In genomic region chr20:44885392-44886275, GRCh38 we compare ENCODE assay signal across 1 cellular context.
TF ChIP-seq lines count a peak whose summit lies in the region.

Gene YWHAB (plus strand): TSS chr20:44885705. CDS start chr20:44901534, 15,829 bp downstream.

TF ChIP-seq in HepG2, 621 proteins besides CTCF, POLR2A, EP300 and RAD21 (continued from another document and continues in another):
- TF ChIP-seq, protein P1, sequence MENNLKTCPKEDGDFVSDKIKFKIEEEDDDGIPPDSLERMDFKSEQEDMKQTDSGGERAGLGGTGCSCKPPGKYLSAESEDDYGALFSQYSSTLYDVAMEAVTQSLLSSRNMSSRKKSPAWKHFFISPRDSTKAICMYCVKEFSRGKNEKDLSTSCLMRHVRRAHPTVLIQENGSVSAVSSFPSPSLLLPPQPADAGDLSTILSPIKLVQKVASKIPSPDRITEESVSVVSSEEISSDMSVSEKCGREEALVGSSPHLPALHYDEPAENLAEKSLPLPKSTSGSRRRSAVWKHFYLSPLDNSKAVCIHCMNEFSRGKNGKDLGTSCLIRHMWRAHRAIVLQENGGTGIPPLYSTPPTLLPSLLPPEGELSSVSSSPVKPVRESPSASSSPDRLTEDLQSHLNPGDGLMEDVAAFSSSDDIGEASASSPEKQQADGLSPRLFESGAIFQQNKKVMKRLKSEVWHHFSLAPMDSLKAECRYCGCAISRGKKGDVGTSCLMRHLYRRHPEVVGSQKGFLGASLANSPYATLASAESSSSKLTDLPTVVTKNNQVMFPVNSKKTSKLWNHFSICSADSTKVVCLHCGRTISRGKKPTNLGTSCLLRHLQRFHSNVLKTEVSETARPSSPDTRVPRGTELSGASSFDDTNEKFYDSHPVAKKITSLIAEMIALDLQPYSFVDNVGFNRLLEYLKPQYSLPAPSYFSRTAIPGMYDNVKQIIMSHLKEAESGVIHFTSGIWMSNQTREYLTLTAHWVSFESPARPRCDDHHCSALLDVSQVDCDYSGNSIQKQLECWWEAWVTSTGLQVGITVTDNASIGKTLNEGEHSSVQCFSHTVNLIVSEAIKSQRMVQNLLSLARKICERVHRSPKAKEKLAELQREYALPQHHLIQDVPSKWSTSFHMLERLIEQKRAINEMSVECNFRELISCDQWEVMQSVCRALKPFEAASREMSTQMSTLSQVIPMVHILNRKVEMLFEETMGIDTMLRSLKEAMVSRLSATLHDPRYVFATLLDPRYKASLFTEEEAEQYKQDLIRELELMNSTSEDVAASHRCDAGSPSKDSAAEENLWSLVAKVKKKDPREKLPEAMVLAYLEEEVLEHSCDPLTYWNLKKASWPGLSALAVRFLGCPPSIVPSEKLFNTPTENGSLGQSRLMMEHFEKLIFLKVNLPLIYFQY (CRISPR knock-in tag; IDR thresholded peaks at IDR 0.05; ENCODE audit: borderline replicate concordance), result no peak
- TF ChIP-seq, protein P2, sequence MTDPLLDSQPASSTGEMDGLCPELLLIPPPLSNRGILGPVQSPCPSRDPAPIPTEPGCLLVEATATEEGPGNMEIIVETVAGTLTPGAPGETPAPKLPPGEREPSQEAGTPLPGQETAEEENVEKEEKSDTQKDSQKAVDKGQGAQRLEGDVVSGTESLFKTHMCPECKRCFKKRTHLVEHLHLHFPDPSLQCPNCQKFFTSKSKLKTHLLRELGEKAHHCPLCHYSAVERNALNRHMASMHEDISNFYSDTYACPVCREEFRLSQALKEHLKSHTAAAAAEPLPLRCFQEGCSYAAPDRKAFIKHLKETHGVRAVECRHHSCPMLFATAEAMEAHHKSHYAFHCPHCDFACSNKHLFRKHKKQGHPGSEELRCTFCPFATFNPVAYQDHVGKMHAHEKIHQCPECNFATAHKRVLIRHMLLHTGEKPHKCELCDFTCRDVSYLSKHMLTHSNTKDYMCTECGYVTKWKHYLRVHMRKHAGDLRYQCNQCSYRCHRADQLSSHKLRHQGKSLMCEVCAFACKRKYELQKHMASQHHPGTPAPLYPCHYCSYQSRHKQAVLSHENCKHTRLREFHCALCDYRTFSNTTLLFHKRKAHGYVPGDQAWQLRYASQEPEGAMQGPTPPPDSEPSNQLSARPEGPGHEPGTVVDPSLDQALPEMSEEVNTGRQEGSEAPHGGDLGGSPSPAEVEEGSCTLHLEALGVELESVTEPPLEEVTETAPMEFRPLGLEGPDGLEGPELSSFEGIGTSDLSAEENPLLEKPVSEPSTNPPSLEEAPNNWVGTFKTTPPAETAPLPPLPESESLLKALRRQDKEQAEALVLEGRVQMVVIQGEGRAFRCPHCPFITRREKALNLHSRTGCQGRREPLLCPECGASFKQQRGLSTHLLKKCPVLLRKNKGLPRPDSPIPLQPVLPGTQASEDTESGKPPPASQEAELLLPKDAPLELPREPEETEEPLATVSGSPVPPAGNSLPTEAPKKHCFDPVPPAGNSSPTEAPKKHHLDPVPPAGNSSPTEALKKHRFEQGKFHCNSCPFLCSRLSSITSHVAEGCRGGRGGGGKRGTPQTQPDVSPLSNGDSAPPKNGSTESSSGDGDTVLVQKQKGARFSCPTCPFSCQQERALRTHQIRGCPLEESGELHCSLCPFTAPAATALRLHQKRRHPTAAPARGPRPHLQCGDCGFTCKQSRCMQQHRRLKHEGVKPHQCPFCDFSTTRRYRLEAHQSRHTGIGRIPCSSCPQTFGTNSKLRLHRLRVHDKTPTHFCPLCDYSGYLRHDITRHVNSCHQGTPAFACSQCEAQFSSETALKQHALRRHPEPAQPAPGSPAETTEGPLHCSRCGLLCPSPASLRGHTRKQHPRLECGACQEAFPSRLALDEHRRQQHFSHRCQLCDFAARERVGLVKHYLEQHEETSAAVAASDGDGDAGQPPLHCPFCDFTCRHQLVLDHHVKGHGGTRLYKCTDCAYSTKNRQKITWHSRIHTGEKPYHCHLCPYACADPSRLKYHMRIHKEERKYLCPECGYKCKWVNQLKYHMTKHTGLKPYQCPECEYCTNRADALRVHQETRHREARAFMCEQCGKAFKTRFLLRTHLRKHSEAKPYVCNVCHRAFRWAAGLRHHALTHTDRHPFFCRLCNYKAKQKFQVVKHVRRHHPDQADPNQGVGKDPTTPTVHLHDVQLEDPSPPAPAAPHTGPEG (CRISPR knock-in tag; IDR thresholded peaks at IDR 0.05), result no peak
- TF ChIP-seq ZNF431 (CRISPR knock-in tag; IDR thresholded peaks at IDR 0.05; ENCODE audit: borderline replicate concordance, low read depth) (no peak), KLF9 (CRISPR knock-in tag; IDR thresholded peaks at IDR 0.05; ENCODE audit: low read depth) (0 out of 2 replicates have a peak, but pooled peaks have one; percentile 36), ZNF562 (CRISPR knock-in tag; IDR thresholded peaks at IDR 0.05; ENCODE audit: borderline replicate concordance) (no peak), ZSCAN21 (CRISPR knock-in tag; IDR thresholded peaks at IDR 0.05; ENCODE audit: borderline replicate concordance) (peak; percentile 88), AHDC1 (CRISPR knock-in tag; IDR thresholded peaks at IDR 0.05; ENCODE audit: borderline replicate concordance) (no peak; the same call in 1 of the 2 replicates), ZNF713 (CRISPR knock-in tag; IDR thresholded peaks at IDR 0.05) (no peak), HOXA9 (CRISPR knock-in tag; IDR thresholded peaks at IDR 0.05; ENCODE audit: borderline replicate concordance) (no peak), ATF7-NPFF (CRISPR knock-in tag; IDR thresholded peaks at IDR 0.05; ENCODE audit: low read depth) (peak; percentile 30), FOXC1 (CRISPR knock-in tag; IDR thresholded peaks at IDR 0.05; ENCODE audit: borderline replicate concordance) (peak; percentile 83), ATRX (CRISPR knock-in tag; IDR thresholded peaks at IDR 0.05; ENCODE audit: borderline replicate concordance) (no peak), ZFP90 (CRISPR knock-in tag; IDR thresholded peaks at IDR 0.05; ENCODE audit: borderline replicate concordance) (no peak; the same call in 1 of the 2 replicates), ZNF772 (CRISPR knock-in tag; IDR thresholded peaks at IDR 0.05) (peak; percentile 76), ZNF800 (CRISPR knock-in tag; IDR thresholded peaks at IDR 0.05) (no peak; the same call in 1 of the 2 replicates), RFXANK (CRISPR knock-in tag; IDR thresholded peaks at IDR 0.05) (peak; percentile 91), CSRNP1 (CRISPR knock-in tag; IDR thresholded peaks at IDR 0.05) (no peak; the same call in 1 of the 2 replicates), ZNF773 (CRISPR knock-in tag; IDR thresholded peaks at IDR 0.05; ENCODE audit: borderline replicate concordance) (peak; percentile 74; the same call in 1 of the 2 replicates), SP140L (CRISPR knock-in tag; IDR thresholded peaks at IDR 0.05; ENCODE audit: borderline replicate concordance) (no peak), PPARG (CRISPR knock-in tag; conservative IDR thresholded peaks at IDR 0.05) (no peak), ZBTB43 (CRISPR knock-in tag; conservative IDR thresholded peaks at IDR 0.05) (peak; percentile 33; the same call in 1 of the 2 replicates), ZNF792 (CRISPR knock-in tag; IDR thresholded peaks at IDR 0.05) (peak; percentile 85), TSC22D2 (CRISPR knock-in tag; IDR thresholded peaks at IDR 0.05; ENCODE audit: borderline replicate concordance) (peak; percentile 85; the same call in 1 of the 2 replicates), GABPB1 (CRISPR knock-in tag; IDR thresholded peaks at IDR 0.05) (peak; percentile 97), PAWR (CRISPR knock-in tag; IDR thresholded peaks at IDR 0.05; ENCODE audit: borderline replicate concordance) (no peak)
- TF ChIP-seq, protein P3, sequence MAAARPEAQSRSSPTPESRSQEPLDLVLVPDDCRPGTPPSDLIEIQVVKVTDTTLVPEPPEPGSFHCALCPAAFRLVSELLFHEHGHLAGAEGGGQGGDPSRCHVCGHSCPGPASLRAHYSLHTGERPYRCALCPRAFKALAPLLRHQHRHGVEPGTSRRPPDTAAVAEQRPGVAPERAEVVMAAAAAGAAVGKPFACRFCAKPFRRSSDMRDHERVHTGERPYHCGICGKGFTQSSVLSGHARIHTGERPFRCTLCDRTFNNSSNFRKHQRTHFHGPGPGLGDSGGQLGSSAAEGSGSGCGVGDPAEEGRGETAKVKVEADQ (CRISPR knock-in tag; IDR thresholded peaks at IDR 0.05; ENCODE audit: borderline replicate concordance), result peak; percentile 62; the same call in 1 of the 2 replicates
- TF ChIP-seq, protein P4, sequence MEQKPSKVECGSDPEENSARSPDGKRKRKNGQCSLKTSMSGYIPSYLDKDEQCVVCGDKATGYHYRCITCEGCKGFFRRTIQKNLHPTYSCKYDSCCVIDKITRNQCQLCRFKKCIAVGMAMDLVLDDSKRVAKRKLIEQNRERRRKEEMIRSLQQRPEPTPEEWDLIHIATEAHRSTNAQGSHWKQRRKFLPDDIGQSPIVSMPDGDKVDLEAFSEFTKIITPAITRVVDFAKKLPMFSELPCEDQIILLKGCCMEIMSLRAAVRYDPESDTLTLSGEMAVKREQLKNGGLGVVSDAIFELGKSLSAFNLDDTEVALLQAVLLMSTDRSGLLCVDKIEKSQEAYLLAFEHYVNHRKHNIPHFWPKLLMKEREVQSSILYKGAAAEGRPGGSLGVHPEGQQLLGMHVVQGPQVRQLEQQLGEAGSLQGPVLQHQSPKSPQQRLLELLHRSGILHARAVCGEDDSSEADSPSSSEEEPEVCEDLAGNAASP (CRISPR knock-in tag; IDR thresholded peaks at IDR 0.05; ENCODE audit: borderline replicate concordance), result peak; percentile 58; the same call in 1 of the 2 replicates
- TF ChIP-seq, protein P5, sequence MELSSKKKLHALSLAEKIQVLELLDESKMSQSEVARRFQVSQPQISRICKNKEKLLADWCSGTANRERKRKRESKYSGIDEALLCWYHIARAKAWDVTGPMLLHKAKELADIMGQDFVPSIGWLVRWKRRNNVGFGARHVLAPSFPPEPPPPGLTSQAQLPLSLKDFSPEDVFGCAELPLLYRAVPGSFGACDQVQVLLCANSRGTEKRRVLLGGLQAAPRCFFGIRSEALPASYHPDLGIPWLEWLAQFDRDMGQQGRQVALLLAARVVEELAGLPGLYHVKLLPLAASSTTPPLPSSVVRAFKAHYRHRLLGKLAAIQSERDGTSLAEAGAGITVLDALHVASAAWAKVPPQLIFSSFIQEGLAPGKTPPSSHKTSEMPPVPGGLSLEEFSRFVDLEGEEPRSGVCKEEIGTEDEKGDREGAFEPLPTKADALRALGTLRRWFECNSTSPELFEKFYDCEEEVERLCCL (CRISPR knock-in tag; IDR thresholded peaks at IDR 0.05; ENCODE audit: borderline replicate concordance), result no peak
